In genomic region chr2:71804251-71804650, GRCh38 we compare ENCODE assay signal across 1 cellular context.
TF ChIP-seq lines count a peak whose summit lies in the region.

No MANE protein-coding gene starts in this region.

TF ChIP-seq in K562, 482 proteins besides CTCF, POLR2A, EP300 and RAD21 (continued from another document):
- TF ChIP-seq TAF15 (IDR thresholded peaks at IDR 0.05; ENCODE audit: low read depth, low read length) = no peak
